In genomic region chr12:123532808-123533649, GRCh38 we compare ENCODE assay signal across 1 cellular context.
TF ChIP-seq lines count a peak whose summit lies in the region.

No MANE protein-coding gene starts in this region.

TF ChIP-seq in HepG2, 621 proteins besides CTCF, POLR2A, EP300 and RAD21 (continued from another document and continues in another):
- TF ChIP-seq ZNF484 (CRISPR knock-in tag; IDR thresholded peaks at IDR 0.05; ENCODE audit: borderline replicate concordance, low read depth) (peak; percentile 87; the same call in 1 of the 2 replicates), HNF1A (IDR thresholded peaks at IDR 0.05; ENCODE audit: low read depth) (no peak), HNF1A (CRISPR knock-in tag; IDR thresholded peaks at IDR 0.05; ENCODE audit: borderline replicate concordance) (peak; percentile 55; the same call in 1 of the 2 replicates), TFAP4 (IDR thresholded peaks at IDR 0.05; ENCODE audit: borderline replicate concordance, low read depth) (no peak), SOX5 (CRISPR knock-in tag; IDR thresholded peaks at IDR 0.05; ENCODE audit: borderline replicate concordance) (no peak), FOXO1 (CRISPR knock-in tag; IDR thresholded peaks at IDR 0.05) (no peak; the same call in 1 of the 2 replicates), ADNP (CRISPR knock-in tag; IDR thresholded peaks at IDR 0.05) (peak; percentile 87), KDM5B (CRISPR knock-in tag; IDR thresholded peaks at IDR 0.05; ENCODE audit: borderline replicate concordance) (peak; percentile 98), NR2F1 (CRISPR knock-in tag; IDR thresholded peaks at IDR 0.05) (no peak), ZNF672 (CRISPR knock-in tag; IDR thresholded peaks at IDR 0.05) (no peak), ATF1 (CRISPR knock-in tag; IDR thresholded peaks at IDR 0.05) (no peak), HOXA7 (CRISPR knock-in tag; IDR thresholded peaks at IDR 0.05) (no peak), CAMTA2 (CRISPR knock-in tag; IDR thresholded peaks at IDR 0.05; ENCODE audit: borderline replicate concordance) (no peak), AKNA (CRISPR knock-in tag; IDR thresholded peaks at IDR 0.05; ENCODE audit: borderline replicate concordance) (no peak), PRMT3 (CRISPR knock-in tag; IDR thresholded peaks at IDR 0.05; ENCODE audit: borderline replicate concordance, low read depth) (no peak), NCOA1 (CRISPR knock-in tag; IDR thresholded peaks at IDR 0.05) (peak; percentile 70; the same call in 1 of the 2 replicates), XRCC5 (optimal IDR thresholded peaks at IDR 0.05; ENCODE audit: low read length) (peak; percentile 32), JARID2 (CRISPR knock-in tag; IDR thresholded peaks at IDR 0.05; ENCODE audit: insufficient replicate concordance) (no peak), SRSF4 (IDR thresholded peaks at IDR 0.05; ENCODE audit: low read depth, low read length, poor library complexity, severe bottlenecking) (no peak), ZNF788 (CRISPR knock-in tag; IDR thresholded peaks at IDR 0.05; ENCODE audit: borderline replicate concordance) (peak; percentile 91), AGO2 (optimal IDR thresholded peaks at IDR 0.05; ENCODE audit: low read depth, low read length) (peak; percentile 64), NFATC3 (CRISPR knock-in tag; IDR thresholded peaks at IDR 0.05) (no peak), KDM3A (CRISPR knock-in tag; IDR thresholded peaks at IDR 0.05; ENCODE audit: low read depth) (peak; percentile 44; the same call in 1 of the 2 replicates), PRDM4 (CRISPR knock-in tag; IDR thresholded peaks at IDR 0.05; ENCODE audit: borderline replicate concordance) (no peak), TRIM24 (CRISPR knock-in tag; IDR thresholded peaks at IDR 0.05) (no peak), ATF2 (CRISPR knock-in tag; IDR thresholded peaks at IDR 0.05) (no peak; the same call in 1 of the 2 replicates), ZFY (CRISPR knock-in tag; IDR thresholded peaks at IDR 0.05) (peak; percentile 86), ZNF761 (CRISPR knock-in tag; conservative IDR thresholded peaks at IDR 0.05) (peak; percentile 86; the same call in 1 of the 2 replicates), ZNF614 (CRISPR knock-in tag; IDR thresholded peaks at IDR 0.05; ENCODE audit: borderline replicate concordance) (no peak; the same call in 1 of the 2 replicates), THRA (CRISPR knock-in tag; IDR thresholded peaks at IDR 0.05; ENCODE audit: borderline replicate concordance) (no peak), ZNF143 (CRISPR knock-in tag; IDR thresholded peaks at IDR 0.05) (0 out of 2 replicates have a peak, but pooled peaks have one; percentile 42), ZNF253 (CRISPR knock-in tag; IDR thresholded peaks at IDR 0.05; ENCODE audit: borderline replicate concordance) (no peak; the same call in 1 of the 2 replicates), SNAPC2 (CRISPR knock-in tag; IDR thresholded peaks at IDR 0.05) (no peak; the same call in 1 of the 2 replicates), ATM (IDR thresholded peaks at IDR 0.05; ENCODE audit: borderline replicate concordance) (no peak), KLF13 (CRISPR knock-in tag; IDR thresholded peaks at IDR 0.05) (peak; percentile 72; the same call in 1 of the 2 replicates), NFKBIZ (CRISPR knock-in tag; IDR thresholded peaks at IDR 0.05) (no peak), HMGA1 (CRISPR knock-in tag; conservative IDR thresholded peaks at IDR 0.05) (no peak), NFE2L1 (CRISPR knock-in tag; IDR thresholded peaks at IDR 0.05; ENCODE audit: borderline replicate concordance) (peak; percentile 61; the same call in 1 of the 2 replicates), ZNF724P (CRISPR knock-in tag; IDR thresholded peaks at IDR 0.05; ENCODE audit: borderline replicate concordance) (no peak), BRD4 (CRISPR knock-in tag; IDR thresholded peaks at IDR 0.05) (0 out of 2 replicates have a peak, but pooled peaks have one; percentile 80), ZNF576 (CRISPR knock-in tag; IDR thresholded peaks at IDR 0.05) (0 out of 2 replicates have a peak, but pooled peaks have one; percentile 59), YEATS4 (CRISPR knock-in tag; IDR thresholded peaks at IDR 0.05; ENCODE audit: borderline replicate concordance) (peak; percentile 88; the same call in 1 of the 2 replicates), GZF1 (CRISPR knock-in tag; IDR thresholded peaks at IDR 0.05) (peak; percentile 77; the same call in 1 of the 2 replicates), RARG (CRISPR knock-in tag; IDR thresholded peaks at IDR 0.05; ENCODE audit: low read depth) (no peak), ZNF83 (CRISPR knock-in tag; IDR thresholded peaks at IDR 0.05; ENCODE audit: borderline replicate concordance) (0 out of 2 replicates have a peak, but pooled peaks have one; percentile 82)
- TF ChIP-seq, protein P1, sequence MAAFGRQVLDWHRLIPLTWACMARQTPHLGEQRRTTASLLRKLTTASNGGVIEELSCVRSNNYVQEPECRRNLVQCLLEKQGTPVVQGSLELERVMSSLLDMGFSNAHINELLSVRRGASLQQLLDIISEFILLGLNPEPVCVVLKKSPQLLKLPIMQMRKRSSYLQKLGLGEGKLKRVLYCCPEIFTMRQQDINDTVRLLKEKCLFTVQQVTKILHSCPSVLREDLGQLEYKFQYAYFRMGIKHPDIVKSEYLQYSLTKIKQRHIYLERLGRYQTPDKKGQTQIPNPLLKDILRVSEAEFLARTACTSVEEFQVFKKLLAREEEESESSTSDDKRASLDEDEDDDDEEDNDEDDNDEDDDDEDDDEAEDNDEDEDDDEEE (CRISPR knock-in tag; IDR thresholded peaks at IDR 0.05), result no peak
- TF ChIP-seq, protein P2, sequence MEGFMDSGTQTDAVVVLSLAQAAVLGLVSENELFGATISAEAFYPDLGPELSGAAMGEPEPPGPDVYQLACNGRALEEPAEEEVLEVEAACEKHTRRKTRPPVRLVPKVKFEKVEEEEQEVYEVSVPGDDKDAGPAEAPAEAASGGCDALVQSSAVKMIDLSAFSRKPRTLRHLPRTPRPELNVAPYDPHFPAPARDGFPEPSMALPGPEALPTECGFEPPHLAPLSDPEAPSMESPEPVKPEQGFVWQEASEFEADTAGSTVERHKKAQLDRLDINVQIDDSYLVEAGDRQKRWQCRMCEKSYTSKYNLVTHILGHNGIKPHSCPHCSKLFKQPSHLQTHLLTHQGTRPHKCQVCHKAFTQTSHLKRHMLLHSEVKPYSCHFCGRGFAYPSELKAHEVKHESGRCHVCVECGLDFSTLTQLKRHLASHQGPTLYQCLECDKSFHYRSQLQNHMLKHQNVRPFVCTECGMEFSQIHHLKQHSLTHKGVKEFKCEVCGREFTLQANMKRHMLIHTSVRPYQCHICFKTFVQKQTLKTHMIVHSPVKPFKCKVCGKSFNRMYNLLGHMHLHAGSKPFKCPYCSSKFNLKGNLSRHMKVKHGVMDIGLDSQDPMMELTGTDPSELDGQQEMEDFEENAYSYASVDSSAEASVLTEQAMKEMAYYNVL (CRISPR knock-in tag; IDR thresholded peaks at IDR 0.05; ENCODE audit: borderline replicate concordance), result peak; percentile 74
